ENCODE assay signal across 4 cellular contexts in genomic region chr19:18354743-18355142, GRCh38. TPM values are rescaled to one million over a fixed set of nuclear protein-coding genes. Genes with fewer than 3 reads are reported as not detected.
"Had no signal": no experiment of that assay in that cellular context is flagged by ENCODE, and none has a peak within 500 bp of the region (broad histone marks: within the 10 kb centered on the region; RNA-seq: fewer than 3 reads in every experiment).

No MANE protein-coding gene starts in this region.

RNA-seq across cellular contexts. Expression of gene GDF15, which starts 31.2 kb away (rescaled TPM):
- total RNA-seq: occipital lobe had no signal

RNA-seq across cellular contexts. Expression of gene LRRC25, which starts 42.7 kb away (rescaled TPM):
- total RNA-seq: progenitor cell of endocrine pancreas, pulmonary artery endothelial cell, smooth muscle cell had no signal
